ENCODE assay signal across 12 cellular contexts in the genomic region with DNA sequence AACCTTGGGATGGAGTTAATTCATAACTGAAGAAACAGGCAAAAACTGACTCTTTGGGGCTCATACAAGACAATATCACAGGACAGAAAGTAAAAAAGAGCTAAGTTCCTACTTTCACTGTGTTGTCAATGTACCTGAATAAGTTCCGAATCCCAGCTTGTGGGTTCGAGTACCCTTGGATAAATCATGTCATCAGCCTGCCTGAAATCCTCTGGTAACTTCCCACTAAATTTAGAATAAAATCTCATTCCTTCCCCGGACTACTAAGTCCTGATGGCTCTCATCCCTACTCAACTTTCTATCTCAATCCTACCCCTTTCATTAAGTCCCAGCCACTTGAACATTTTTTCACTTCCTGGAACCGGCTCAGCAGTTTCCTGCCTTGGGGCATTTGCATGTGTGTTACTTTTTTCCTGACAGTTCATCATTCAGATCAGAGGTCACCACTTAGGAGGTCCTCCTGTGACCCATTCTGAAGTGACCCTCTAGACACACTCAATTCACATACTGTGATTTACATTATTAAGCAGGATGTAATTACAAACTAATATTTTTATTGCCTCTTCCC. TPM values are rescaled to one million over a fixed set of nuclear protein-coding genes. Genes with fewer than 3 reads are reported as not detected.
DNase-seq lines count a peak whose midpoint lies in the region; ATAC-seq and TF ChIP-seq lines count a peak whose summit lies in the region.
"Had no signal": no experiment of that assay in that cellular context is flagged by ENCODE, and none has a peak within 500 bp of the region (broad histone marks: within the 10 kb centered on the region; RNA-seq: fewer than 3 reads in every experiment).

No MANE protein-coding gene starts in this region.

- DNase-seq in CD8-positive, alpha-beta T cell, result no peak
- DNase-seq in activated CD8-positive, alpha-beta T cell treated with anti-CD3 and anti-CD28 coated beads, Interleukin-2, amount 10 ng/mL, durations not matched to agents 7 days and 5 days, result no peak
- peak; percentile 49 for DNase-seq in mesendoderm
- no peak for DNase-seq in substantia nigra (lab: John Stamatoyannopoulos, UW)
- no peak for DNase-seq in GDM1 (lab: John Stamatoyannopoulos, UW)
- DNase-seq: DND-41, H7, NCI-H1092 treated with DMSO at 0.1 percent for 48 hours had no signal

- WGBS in mesendoderm (ENCODE audit: extremely low coverage, insufficient coverage, low lambda C conversion rate), result no CpG with 5 or more reads among the region's 4 CpGs

- H3K18ac ChIP-seq in mesendoderm (ENCODE audit: low read length), result no peak overlapping the region

- no peak overlapping the region for H3K4me2 ChIP-seq in mesendoderm (ENCODE audit: low read length)

- H3K9ac ChIP-seq in mesendoderm (ENCODE audit: low read length), result no peak overlapping the region

- no peaks in the 10 kb centered on the region for H3K27me3 Mint-ChIP-seq in CD8-positive, alpha-beta T cell (ENCODE audit: low read depth)
- no peaks in the 10 kb centered on the region for H3K27me3 Mint-ChIP-seq in activated CD8-positive, alpha-beta T cell treated with anti-CD3 and anti-CD28 coated beads, Interleukin-2, amount 10 ng/mL, durations not matched to agents 7 days and 5 days (ENCODE audit: low read depth)

- TF ChIP-seq CTCF in CD8-positive, alpha-beta T cell (IDR thresholded peaks at IDR 0.05), result no peak
- no peak for TF ChIP-seq CTCF in HEK293 (tag by site-specific recombination; IDR thresholded peaks at IDR 0.05)

- H3K36me3 ChIP-seq in CD8-positive, alpha-beta T cell (ENCODE audit: insufficient read depth, low read length), result peaks cover 33% of the 10 kb centered on the region
- H3K36me3 ChIP-seq in HEK293 (ENCODE audit: control insufficient read depth in 2 of 2, insufficient read depth in 1 of 2, low read length in 2 of 2), result peaks cover 40 to 70% of the 10 kb centered on the region in 2 experiments
- peaks cover 2% of the 10 kb centered on the region for H3K36me3 ChIP-seq in mesendoderm (ENCODE audit: control insufficient read depth, insufficient read depth, low read length)

- intact Hi-C loops in CD8-positive, alpha-beta T cell (cut with DNase I, micrococcal nuclease), result no loop called here

- peaks cover 2% of the 10 kb centered on the region for H3K79me2 ChIP-seq in mesendoderm (ENCODE audit: control insufficient read depth, insufficient read depth, low read length)

- POLR2A ChIA-PET in CD8-positive, alpha-beta T cell (lab: Charles Lee), result interaction anchor here (0.6 to 1.8 kb wide), 3 partner anchors 12 to 81 kb away, joined by 3 to 4 read pairs (median 3); no protein-coding TSS in a partner anchor
- POLR2A ChIA-PET in HEK293 (lab: Yijun Ruan, JAX), result interaction anchor here (3.7 kb wide), 1 partner anchor 12 kb away, joined by 19 read pairs; the partner anchor contains the start of genes ERP29 and TMEM116
- POLR2A ChIA-PET in activated CD8-positive, alpha-beta T cell treated with anti-CD3 and anti-CD28 coated beads, Interleukin-2, amount 10 ng/mL, durations not matched to agents 7 days and 5 days (lab: Charles Lee), result interaction anchor here (0.6 kb wide), 1 partner anchor 35 kb away, joined by 3 read pairs; no protein-coding TSS in a partner anchor

- no peaks in the 10 kb centered on the region for H3K27me3 ChIP-seq in CD8-positive, alpha-beta T cell (ENCODE audit: insufficient read depth, low read length)
- no peaks in the 10 kb centered on the region for H3K27me3 ChIP-seq in mesendoderm (ENCODE audit: insufficient read depth, low read length, poor library complexity)

- no peak overlapping the region for H3K4me3 Mint-ChIP-seq in CD8-positive, alpha-beta T cell
- H3K4me3 Mint-ChIP-seq in activated CD8-positive, alpha-beta T cell treated with anti-CD3 and anti-CD28 coated beads, Interleukin-2, amount 10 ng/mL, durations not matched to agents 7 days and 5 days, result peak overlapping the region; percentile 14

- no peak overlapping the region for H3K27ac ChIP-seq in CD8-positive, alpha-beta T cell (ENCODE audit: low read depth, low read length)
- H3K27ac ChIP-seq in HEK293 (ENCODE audit: extremely low read depth, low read depth, low read length) (no peak overlapping the region), mesendoderm (ENCODE audit: low read depth, low read length) (no peak overlapping the region), substantia nigra (ENCODE audit: low read depth, low read length, poor library complexity, severe bottlenecking) (no peak overlapping the region)

- no peak overlapping the region for H3K23ac ChIP-seq in mesendoderm (ENCODE audit: low read length)

- H3K36me3 Mint-ChIP-seq in CD8-positive, alpha-beta T cell, result peaks cover 63% of the 10 kb centered on the region
- H3K36me3 Mint-ChIP-seq in activated CD8-positive, alpha-beta T cell treated with anti-CD3 and anti-CD28 coated beads, Interleukin-2, amount 10 ng/mL, durations not matched to agents 7 days and 5 days (ENCODE audit: low read depth), result peaks cover 60% of the 10 kb centered on the region

- H3K9me3 Mint-ChIP-seq in CD8-positive, alpha-beta T cell, result no peaks in the 10 kb centered on the region
- H3K9me3 Mint-ChIP-seq in activated CD8-positive, alpha-beta T cell treated with anti-CD3 and anti-CD28 coated beads, Interleukin-2, amount 10 ng/mL, durations not matched to agents 7 days and 5 days (ENCODE audit: insufficient read depth), result no peaks in the 10 kb centered on the region

- H3K4me1 Mint-ChIP-seq in CD8-positive, alpha-beta T cell (ENCODE audit: low read depth), result peaks cover 24% of the 10 kb centered on the region
- peaks cover 18% of the 10 kb centered on the region for H3K4me1 Mint-ChIP-seq in activated CD8-positive, alpha-beta T cell treated with anti-CD3 and anti-CD28 coated beads, Interleukin-2, amount 10 ng/mL, durations not matched to agents 7 days and 5 days (ENCODE audit: low read depth)

- no peak overlapping the region for H3K56ac ChIP-seq in mesendoderm (ENCODE audit: low read length)

- H3K27ac Mint-ChIP-seq in CD8-positive, alpha-beta T cell, result peak overlapping the region; percentile 76
- H3K27ac Mint-ChIP-seq in activated CD8-positive, alpha-beta T cell treated with anti-CD3 and anti-CD28 coated beads, Interleukin-2, amount 10 ng/mL, durations not matched to agents 7 days and 5 days, result peak overlapping the region; percentile 80

- H3K4me3 ChIP-seq in CD8-positive, alpha-beta T cell (ENCODE audit: low read depth, low read length), result no peak overlapping the region
- H3K4me3 ChIP-seq in HEK293 (ENCODE audit: low read depth, low read length) (no peak overlapping the region), mesendoderm (ENCODE audit: low read length) (no peak overlapping the region)
- H3K4me3 ChIP-seq: skin epidermis had no signal

- H2BK120ac ChIP-seq in mesendoderm (ENCODE audit: low read depth, low read length), result no peak overlapping the region

- H3K4me1 ChIP-seq in CD8-positive, alpha-beta T cell (ENCODE audit: insufficient read depth, low read length), result peaks cover 9% of the 10 kb centered on the region
- H3K4me1 ChIP-seq in HEK293 (ENCODE audit: control insufficient read depth, insufficient read depth, low read length) (no peaks in the 10 kb centered on the region), mesendoderm (ENCODE audit: control insufficient read depth, low read depth, low read length) (no peaks in the 10 kb centered on the region)

- H2AK5ac ChIP-seq in mesendoderm (ENCODE audit: low read length), result no peak overlapping the region

- no peak overlapping the region for H4K5ac ChIP-seq in mesendoderm (ENCODE audit: low read length)

- peaks cover 6% of the 10 kb centered on the region for H3K79me1 ChIP-seq in mesendoderm (ENCODE audit: low read length)

- H2BK15ac ChIP-seq in mesendoderm (replicated peaks; ENCODE audit: low read depth), result no peak overlapping the region

- no peaks in the 10 kb centered on the region for H3K9me3 ChIP-seq in CD8-positive, alpha-beta T cell (ENCODE audit: low read length)
- no peaks in the 10 kb centered on the region for H3K9me3 ChIP-seq in HEK293 (ENCODE audit: control insufficient read depth, insufficient read depth, low read depth, low read length)

- no peak overlapping the region for H4K8ac ChIP-seq in mesendoderm (ENCODE audit: low read depth, low read length)

- no peak for ATAC-seq in CD8-positive, alpha-beta T cell
- ATAC-seq in activated CD8-positive, alpha-beta T cell treated with anti-CD3 and anti-CD28 coated beads, Interleukin-2, amount 10 ng/mL, durations not matched to agents 7 days and 5 days, result no peak
- ATAC-seq in GM21447 (IDR thresholded peaks at IDR 0.05; ENCODE audit: unreplicated experiment) (no peak), GM18868 (IDR thresholded peaks at IDR 0.05; ENCODE audit: unreplicated experiment) (no peak)

- no peak overlapping the region for H3K4ac ChIP-seq in mesendoderm (ENCODE audit: low read depth, low read length)

- H2BK5ac ChIP-seq in mesendoderm (ENCODE audit: low read length), result no peak overlapping the region

- CTCF ChIA-PET in CD8-positive, alpha-beta T cell (lab: Charles Lee), result interaction anchor here (0.5 kb wide), 1 partner anchor 211 kb away, joined by 3 read pairs; no protein-coding TSS in a partner anchor
- CTCF ChIA-PET in HEK293 (lab: Yijun Ruan, JAX), result no interaction called here
- CTCF ChIA-PET in activated CD8-positive, alpha-beta T cell treated with anti-CD3 and anti-CD28 coated beads, Interleukin-2, amount 10 ng/mL, durations not matched to agents 7 days and 5 days (lab: Charles Lee), result interaction anchor here (0.9 to 1.2 kb wide), 2 partner anchors 12 to 80 kb away, joined by 3 to 4 read pairs; partner anchors contain the start of gene ERP29

TF ChIP-seq in HEK293, 187 proteins besides CTCF, POLR2A, EP300 and RAD21:
- TF ChIP-seq ZNF692 (tag by site-specific recombination; IDR thresholded peaks at IDR 0.05), result no peak
- peak; percentile 56; the same call in 1 of the 2 replicates for TF ChIP-seq PRDM1 (tag by site-specific recombination; IDR thresholded peaks at IDR 0.05)
TF ChIP-seq in HEK293: peak in this region for 1.

RNA-seq across cellular contexts. Expression of gene ERP29, which starts 12.7 kb away (rescaled TPM):
- total RNA-seq in CD8-positive, alpha-beta T cell, result 100 to 1,000 TPM; 102 to 111 TPM
- 100 to 1,000 TPM; 134 to 145 TPM for total RNA-seq in activated CD8-positive, alpha-beta T cell treated with anti-CD3 and anti-CD28 coated beads, Interleukin-2, amount 10 ng/mL, durations not matched to agents 7 days and 5 days
- 115 TPM for polyA plus RNA-seq in mesendoderm (2013, experiment 1 of 2)
- polyA plus RNA-seq in mesendoderm (2013, experiment 2 of 2), result 111 TPM

RNA-seq across cellular contexts. Expression of gene TMEM116, which starts 12.9 kb away (rescaled TPM):
- total RNA-seq in CD8-positive, alpha-beta T cell, result 10 to 100 TPM in 1 of 2 experiments, 1 to 10 TPM in 1; 9.4 to 11.2 TPM
- 10 to 100 TPM; 12.7 to 13.1 TPM for total RNA-seq in activated CD8-positive, alpha-beta T cell treated with anti-CD3 and anti-CD28 coated beads, Interleukin-2, amount 10 ng/mL, durations not matched to agents 7 days and 5 days
- 5.4 TPM for polyA plus RNA-seq in mesendoderm (2013, experiment 1 of 2)
- polyA plus RNA-seq in mesendoderm (2013, experiment 2 of 2), result 5.1 TPM
